15 cellular contexts compared by ENCODE assay signal in genomic region chr5:179451813-179452196, GRCh38.
DNase-seq lines count a peak whose midpoint lies in the region; ATAC-seq and TF ChIP-seq lines count a peak whose summit lies in the region.
"Had no signal": no experiment of that assay in that cellular context is flagged by ENCODE, and none has a peak within 500 bp of the region (broad histone marks: within the 10 kb centered on the region; RNA-seq: fewer than 3 reads in every experiment).

No MANE protein-coding gene starts in this region.

- no peak overlapping the region for H3K4me3 Mint-ChIP-seq in natural killer cell treated with Interleukin-12 subunit alpha and Interleukin-12 subunit beta and Interleukin-15 and Interleukin-18, amount 100 ng/mL, for 72 hours
- H3K4me3 Mint-ChIP-seq in natural killer cell (no peak overlapping the region), brain (peak overlapping the region in 1 of 5 experiments; percentile 45)
- H3K4me3 Mint-ChIP-seq: CD4-positive, alpha-beta memory T cell; GM23338; H9 had no signal

- H3K36me3 ChIP-seq in neuronal stem cell (replicated peaks in 1 of 2; ENCODE audit: control insufficient read depth in 2 of 2, insufficient read depth in 2 of 2, low read length in 2 of 2), result no peaks in the 10 kb centered on the region
- H3K36me3 ChIP-seq in esophagus squamous epithelium, result no peaks in the 10 kb centered on the region

- no peak for TF ChIP-seq CTCF in natural killer cell (IDR thresholded peaks at IDR 0.05)
- no peak for TF ChIP-seq CTCF in brain (conservative IDR thresholded peaks at IDR 0.05)
- no peak for TF ChIP-seq CTCF in esophagus squamous epithelium (IDR thresholded peaks at IDR 0.05)

- H2AFZ ChIP-seq in neuronal stem cell (ENCODE audit: low read length), result no peak overlapping the region
- H2AFZ ChIP-seq: GM23338 had no signal

- no peak overlapping the region for H3K4ac ChIP-seq in neuronal stem cell (ENCODE audit: low read length)

- H3K36me3 Mint-ChIP-seq in natural killer cell treated with Interleukin-12 subunit alpha and Interleukin-12 subunit beta and Interleukin-15 and Interleukin-18, amount 100 ng/mL, for 72 hours, result no peaks in the 10 kb centered on the region
- H3K36me3 Mint-ChIP-seq in natural killer cell (no peaks in the 10 kb centered on the region), brain (no peaks in the 10 kb centered on the region)

- H4K8ac ChIP-seq in neuronal stem cell (ENCODE audit: low read depth, low read length), result no peak overlapping the region

- H3K27ac ChIP-seq in neuronal stem cell (replicated peaks; ENCODE audit: low read length) (no peak overlapping the region), esophagus squamous epithelium (no peak overlapping the region)

- H3K4me3 ChIP-seq in neuronal stem cell (ENCODE audit: low read length in 2 of 2), result no peak overlapping the region
- no peak overlapping the region for H3K4me3 ChIP-seq in esophagus squamous epithelium
- H3K4me3 ChIP-seq: GM23338 had no signal

- no peak overlapping the region for H3K23ac ChIP-seq in neuronal stem cell (ENCODE audit: low read depth, low read length, poor library complexity)

- WGBS in neuronal stem cell (ENCODE audit: extremely low coverage in 2 of 2, insufficient read length in 2 of 2, insufficient replicate concordance in 1 of 2), 2 donors, result no CpG with 5 or more reads among the region's 4 CpGs
- 31 to 58% methylated on average over 2 to 3 of the region's 4 CpGs for WGBS in esophagus squamous epithelium, 2 donors

- H2BK120ac ChIP-seq in neuronal stem cell (ENCODE audit: low read depth, low read length), result no peak overlapping the region

- H3K4me1 ChIP-seq in neuronal stem cell (ENCODE audit: control insufficient read depth in 2 of 2, insufficient read depth in 1 of 2, low read depth in 1 of 2, low read length in 2 of 2) (no peaks in the 10 kb centered on the region), esophagus squamous epithelium (no peaks in the 10 kb centered on the region)

- H2AK5ac ChIP-seq in neuronal stem cell (ENCODE audit: low read depth, low read length), result no peak overlapping the region

- no peak overlapping the region for H3K14ac ChIP-seq in neuronal stem cell (ENCODE audit: low read length)

- ATAC-seq in natural killer cell treated with Interleukin-12 subunit alpha and Interleukin-12 subunit beta and Interleukin-15 and Interleukin-18, amount 100 ng/mL, for 72 hours, result peak in 1 of 2 donors; percentile 13
- no peak for ATAC-seq in natural killer cell
- ATAC-seq: GM23338, HCT116 had no signal

- H3K79me1 ChIP-seq in neuronal stem cell (ENCODE audit: low read depth, low read length), result no peaks in the 10 kb centered on the region

- peaks cover 4% of the 10 kb centered on the region for H3K9me3 Mint-ChIP-seq in natural killer cell treated with Interleukin-12 subunit alpha and Interleukin-12 subunit beta and Interleukin-15 and Interleukin-18, amount 100 ng/mL, for 72 hours
- H3K9me3 Mint-ChIP-seq in natural killer cell (peaks cover 2 to 5% of the 10 kb centered on the region in 2 donors), brain (peaks cover 4 to 21% (median 7%) of the 10 kb centered on the region in 5 experiments)

- no peak overlapping the region for H3K27ac Mint-ChIP-seq in natural killer cell treated with Interleukin-12 subunit alpha and Interleukin-12 subunit beta and Interleukin-15 and Interleukin-18, amount 100 ng/mL, for 72 hours
- no peak overlapping the region for H3K27ac Mint-ChIP-seq in natural killer cell
- peak overlapping the region in 4 of 5 experiments; percentile 93 to 97 (median 96) for H3K27ac Mint-ChIP-seq in brain
- H3K27ac Mint-ChIP-seq: GM23338 had no signal

- no peak overlapping the region for H2BK15ac ChIP-seq in neuronal stem cell (ENCODE audit: low read length)

- H3K9me3 ChIP-seq in neuronal stem cell (replicated peaks in 1 of 2; ENCODE audit: control insufficient read depth in 2 of 2, insufficient read depth in 1 of 2, low read depth in 1 of 2, low read length in 2 of 2) (peaks cover 0 to 6% of the 10 kb centered on the region in 2 donors), esophagus squamous epithelium (peaks cover 0 to 5% (median 0%) of the 10 kb centered on the region in 3 donors)

- H3K4me2 ChIP-seq in neuronal stem cell (ENCODE audit: insufficient read depth, low read length, poor library complexity, severe bottlenecking), result no peak overlapping the region
- H3K4me2 ChIP-seq: GM23338 had no signal

- peak overlapping the region; percentile 16 for H3K18ac ChIP-seq in neuronal stem cell (ENCODE audit: low read length)

- intact Hi-C loops in natural killer cell (cut with micrococcal nuclease) (no loop called here), esophagus squamous epithelium (cut with DNase I) (no loop called here)

- no peak overlapping the region for H2BK5ac ChIP-seq in neuronal stem cell (ENCODE audit: low read length)

- H3K27me3 Mint-ChIP-seq in natural killer cell treated with Interleukin-12 subunit alpha and Interleukin-12 subunit beta and Interleukin-15 and Interleukin-18, amount 100 ng/mL, for 72 hours, result peaks cover 6 to 8% of the 10 kb centered on the region in 2 donors
- peaks cover 0 to 4% of the 10 kb centered on the region in 2 donors for H3K27me3 Mint-ChIP-seq in natural killer cell (ENCODE audit: low read depth in 2 of 2)
- no peaks in the 10 kb centered on the region for H3K27me3 Mint-ChIP-seq in brain

- peak overlapping the region; percentile 34 for H3K9ac ChIP-seq in neuronal stem cell (ENCODE audit: low read depth, low read length, poor library complexity)

- DNase-seq in natural killer cell treated with Interleukin-12 subunit alpha and Interleukin-12 subunit beta and Interleukin-15 and Interleukin-18, amount 100 ng/mL, for 72 hours (ENCODE audit: low spot score), result peak; percentile 54
- no peak for DNase-seq in natural killer cell
- no peak for DNase-seq in neuronal stem cell (ENCODE audit: low spot score)
- no peak for DNase-seq in NCI-H82 treated with DMSO at 0.1 percent for 48 hours (lab: John Stamatoyannopoulos, UW; ENCODE audit: unreplicated experiment)
- DNase-seq in esophagus squamous epithelium (lab: John Stamatoyannopoulos, UW), result no peak
- DNase-seq: Calu3; CD4-positive, alpha-beta memory T cell; COR-L47; DMS79; EL; GF-D8; H9 had no signal

- H3K4me1 Mint-ChIP-seq in natural killer cell treated with Interleukin-12 subunit alpha and Interleukin-12 subunit beta and Interleukin-15 and Interleukin-18, amount 100 ng/mL, for 72 hours (ENCODE audit: low read depth in 2 of 2), result no peaks in the 10 kb centered on the region
- H3K4me1 Mint-ChIP-seq in natural killer cell (no peaks in the 10 kb centered on the region), brain (peaks cover 24% of the 10 kb centered on the region)
- H3K4me1 Mint-ChIP-seq: GM23338, H9 had no signal

- H2BK12ac ChIP-seq in neuronal stem cell (ENCODE audit: low read length), result no peak overlapping the region

- TF ChIP-seq POLR2A in esophagus squamous epithelium (IDR thresholded peaks at IDR 0.05), result no peak

- H4K91ac ChIP-seq in neuronal stem cell (ENCODE audit: low read depth, low read length, poor library complexity), result no peak overlapping the region

- H3K27me3 ChIP-seq in neuronal stem cell (ENCODE audit: control insufficient read depth in 3 of 3, insufficient read depth in 3 of 3, low read depth in 1 of 3, low read length in 3 of 3) (no peaks in the 10 kb centered on the region), esophagus squamous epithelium (peaks cover 0 to 3% (median 0%) of the 10 kb centered on the region in 4 donors)

Comparison
In these comparisons a context has a peak if more than half of its experiments do, and no peak if none do; other contexts are left out.
1. H3K27ac Mint-ChIP-seq: peak in brain (4 of 5); none in natural killer cell treated with Interleukin-12 subunit alpha and Interleukin-12 subunit beta and Interleukin-15 and Interleukin-18, amount 100 ng/mL, for 72 hours (0 of 2) and natural killer cell (0 of 2).